Comparison of ENCODE assay signal across 22 cellular contexts in the genomic region with DNA sequence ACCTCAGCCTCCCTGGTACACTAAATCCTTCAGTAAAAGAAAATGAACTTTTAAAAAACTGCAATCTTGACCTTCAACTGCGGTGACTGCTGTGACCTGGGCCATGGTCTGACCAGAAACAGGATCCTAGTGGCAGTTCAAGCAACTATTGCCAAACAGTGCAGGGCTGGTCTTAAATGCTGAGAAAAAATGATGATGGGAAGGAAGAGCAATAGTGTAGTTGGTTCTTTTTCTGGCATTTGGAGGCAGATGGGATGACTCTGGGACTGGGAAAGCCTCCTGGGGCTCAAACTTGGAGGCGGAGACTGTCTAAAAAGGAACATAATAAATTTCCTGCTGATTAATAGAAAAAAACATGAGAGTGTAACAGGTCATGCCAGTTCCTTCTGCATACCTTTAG. TPM values are rescaled to one million over a fixed set of nuclear protein-coding genes. Genes with fewer than 3 reads are reported as not detected.
DNase-seq lines count a peak whose midpoint lies in the region; ATAC-seq and TF ChIP-seq lines count a peak whose summit lies in the region.
"Had no signal": no experiment of that assay in that cellular context is flagged by ENCODE, and none has a peak within 500 bp of the region (broad histone marks: within the 10 kb centered on the region; RNA-seq: fewer than 3 reads in every experiment).

No MANE protein-coding gene starts in this region.

- TF ChIP-seq CTCF in fibroblast of mammary gland (conservative IDR thresholded peaks at IDR 0.05; ENCODE audit: control insufficient read depth, insufficient read depth, low read depth, low read length) (no peak), omental fat pad (IDR thresholded peaks at IDR 0.05) (no peak)

- ATAC-seq in omental fat pad (ENCODE audit: low FRiP score) = peak; percentile 66
- ATAC-seq: lower lobe of right lung had no signal

- peak; percentile 52 for DNase-seq in DMS 273 (lab: John Stamatoyannopoulos, UW; ENCODE audit: unreplicated experiment)
- DNase-seq in DMS 273 treated with DMSO at 0.1 percent for 48 hours (lab: John Stamatoyannopoulos, UW) = no peak
- DNase-seq in NCI-H69 (lab: John Stamatoyannopoulos, UW) = peak; percentile 3
- peak; percentile 27 for DNase-seq in fibroblast of mammary gland (ENCODE audit: low read depth)
- no peak for DNase-seq in omental fat pad (ENCODE audit: low spot score)
- DNase-seq in LoVo (ENCODE audit: low spot score) = no peak
- DNase-seq in NCI-H1417 (lab: John Stamatoyannopoulos, UW) = no peak
- DNase-seq in NCI-H2196 treated with DMSO at 0.1 percent for 48 hours (lab: John Stamatoyannopoulos, UW; ENCODE audit: unreplicated experiment) = no peak
- DNase-seq: activated CD4-positive, alpha-beta T cell treated with anti-CD3 and anti-CD28 coated beads for 1 hour; activated naive CD8-positive, alpha-beta T cell treated with anti-CD3 and anti-CD28 coated beads for 36 hours; erythroblast; HFFc6; immature natural killer cell; KG1; lower lobe of right lung; NCI-H1048; NCI-H2029 treated with DMSO at 0.1 percent for 48 hours; NCI-H524; posterior cingulate gyrus; stimulated activated CD4-positive, alpha-beta T cell treated with anti-CD3 and anti-CD28 coated beads, Interleukin-4, amount 100 ng/mL, for 1 hour; SW 1271 had no signal

- no peak overlapping the region for H3K4me3 ChIP-seq in fibroblast of mammary gland (ENCODE audit: control insufficient read depth, low read depth, low read length)
- H3K4me3 ChIP-seq: lower lobe of right lung, skin epidermis had no signal

RNA-seq across cellular contexts. Expression of gene CHN1, which starts 45.4 kb away (rescaled TPM):
- 10 to 100 TPM in 1 of 4 donors, 1 to 10 TPM in 3; 6.4 to 23.8 (median 8.7) TPM for total RNA-seq in omental fat pad

Comparison
In these comparisons a context has a peak if more than half of its experiments do, and no peak if none do; other contexts are left out.
1. DNase-seq: peak in DMS 273 (single experiment), NCI-H69 (single experiment) and fibroblast of mammary gland (single experiment); none in DMS 273 treated with DMSO at 0.1 percent for 48 hours (single experiment), omental fat pad (single experiment), LoVo (single experiment), NCI-H1417 (0 of 3) and NCI-H2196 treated with DMSO at 0.1 percent for 48 hours (single experiment).